Comparison of ENCODE assay signal across 14 cellular contexts in genomic region chr6:131937703-131938631, GRCh38. TPM values are rescaled to one million over a fixed set of nuclear protein-coding genes. Genes with fewer than 3 reads are reported as not detected.
DNase-seq lines count a peak whose midpoint lies in the region; ATAC-seq, FAIRE-seq and TF ChIP-seq lines count a peak whose summit lies in the region.
"Had no signal": no experiment of that assay in that cellular context is flagged by ENCODE, and none has a peak within 500 bp of the region (broad histone marks: within the 10 kb centered on the region; RNA-seq: fewer than 3 reads in every experiment).

No MANE protein-coding gene starts in this region.

- no peak overlapping the region for H3K4me3 ChIP-seq in epithelial cell of esophagus (ENCODE audit: low read length)
- H3K4me3 ChIP-seq: thoracic aorta had no signal

- CTCF ChIA-PET in activated CD8-positive, alpha-beta T cell treated with anti-CD3 and anti-CD28 coated beads, Interleukin-2, amount 10 ng/mL, durations not matched to agents 7 days and 5 days (lab: Charles Lee), result no interaction called here

- H3K27me3 Mint-ChIP-seq in osteocyte (ENCODE audit: unreplicated experiment), result no peaks in the 10 kb centered on the region
- H3K27me3 Mint-ChIP-seq in activated CD8-positive, alpha-beta T cell treated with anti-CD3 and anti-CD28 coated beads, Interleukin-2, amount 10 ng/mL, durations not matched to agents 7 days and 5 days (ENCODE audit: low read depth), result no peaks in the 10 kb centered on the region

- DNase-seq in EH (ENCODE audit: low read depth) (peak; percentile 93), NCI-H748 (lab: John Stamatoyannopoulos, UW; ENCODE audit: unreplicated experiment) (peak; percentile 84), epithelial cell of esophagus (ENCODE audit: low read depth) (peak; percentile 62), osteocyte (ENCODE audit: extremely low spot score, unreplicated experiment) (no peak), ureter (ENCODE audit: low spot score) (no peak), GM12892 (ENCODE audit: insufficient read length) (no peak)
- DNase-seq in activated CD8-positive, alpha-beta T cell treated with anti-CD3 and anti-CD28 coated beads, Interleukin-2, amount 10 ng/mL, durations not matched to agents 7 days and 5 days, result no peak
- no peak for DNase-seq in NK-92 treated with Interleukin-12 subunit alpha and Interleukin-12 subunit beta, amount 100 ng/mL, for 24 hours (lab: John Stamatoyannopoulos, UW)
- DNase-seq: activated naive CD8-positive, alpha-beta T cell treated with anti-CD3 and anti-CD28 coated beads, Interleukin-2, amount 10 ng/mL, durations not matched to agents 7 days and 5 days; Calu3; GOT3; stimulated activated CD4-positive, alpha-beta T cell treated with anti-CD3 and anti-CD28 coated beads, Interleukin-4, amount 100 ng/mL, for 4 hours had no signal

- H3K4me3 Mint-ChIP-seq in osteocyte (ENCODE audit: unreplicated experiment), result peak overlapping the region; percentile 22
- H3K4me3 Mint-ChIP-seq in activated CD8-positive, alpha-beta T cell treated with anti-CD3 and anti-CD28 coated beads, Interleukin-2, amount 10 ng/mL, durations not matched to agents 7 days and 5 days, result no peak overlapping the region
- H3K4me3 Mint-ChIP-seq: activated naive CD8-positive, alpha-beta T cell treated with anti-CD3 and anti-CD28 coated beads, Interleukin-2, amount 10 ng/mL, durations not matched to agents 7 days and 5 days had no signal

- H3K36me3 Mint-ChIP-seq in osteocyte (ENCODE audit: unreplicated experiment), result peaks cover 3% of the 10 kb centered on the region
- H3K36me3 Mint-ChIP-seq in activated CD8-positive, alpha-beta T cell treated with anti-CD3 and anti-CD28 coated beads, Interleukin-2, amount 10 ng/mL, durations not matched to agents 7 days and 5 days (ENCODE audit: low read depth), result no peaks in the 10 kb centered on the region
- H3K36me3 Mint-ChIP-seq: activated naive CD8-positive, alpha-beta T cell treated with anti-CD3 and anti-CD28 coated beads, Interleukin-2, amount 10 ng/mL, durations not matched to agents 7 days and 5 days had no signal

- peaks cover 27% of the 10 kb centered on the region for H3K4me1 Mint-ChIP-seq in osteocyte (ENCODE audit: unreplicated experiment)
- no peaks in the 10 kb centered on the region for H3K4me1 Mint-ChIP-seq in activated CD8-positive, alpha-beta T cell treated with anti-CD3 and anti-CD28 coated beads, Interleukin-2, amount 10 ng/mL, durations not matched to agents 7 days and 5 days (ENCODE audit: low read depth)
- H3K4me1 Mint-ChIP-seq: activated naive CD8-positive, alpha-beta T cell treated with anti-CD3 and anti-CD28 coated beads, Interleukin-2, amount 10 ng/mL, durations not matched to agents 7 days and 5 days had no signal

- TF ChIP-seq CTCF in epithelial cell of esophagus (IDR thresholded peaks at IDR 0.05; ENCODE audit: insufficient read depth, low read depth, low read length, missing control alignments), result no peak
- no peak for TF ChIP-seq CTCF in osteocyte (IDR thresholded peaks at IDR 0.05)

- no peak for ATAC-seq in activated CD8-positive, alpha-beta T cell treated with anti-CD3 and anti-CD28 coated beads, Interleukin-2, amount 10 ng/mL, durations not matched to agents 7 days and 5 days
- ATAC-seq: activated CD4-positive, CD25-positive, alpha-beta regulatory T cell treated with anti-CD3 and anti-CD28 coated beads, Interleukin-2, amount 50 U/mL, for 24 hours had no signal

- H3K9me3 Mint-ChIP-seq in osteocyte (ENCODE audit: unreplicated experiment), result no peaks in the 10 kb centered on the region
- no peaks in the 10 kb centered on the region for H3K9me3 Mint-ChIP-seq in activated CD8-positive, alpha-beta T cell treated with anti-CD3 and anti-CD28 coated beads, Interleukin-2, amount 10 ng/mL, durations not matched to agents 7 days and 5 days (ENCODE audit: insufficient read depth)
- H3K9me3 Mint-ChIP-seq: activated naive CD8-positive, alpha-beta T cell treated with anti-CD3 and anti-CD28 coated beads, Interleukin-2, amount 10 ng/mL, durations not matched to agents 7 days and 5 days had no signal

- no peak for FAIRE-seq in GM12892 (lab: Jason Lieb, UNC)

- POLR2A ChIA-PET in activated CD8-positive, alpha-beta T cell treated with anti-CD3 and anti-CD28 coated beads, Interleukin-2, amount 10 ng/mL, durations not matched to agents 7 days and 5 days (lab: Charles Lee), result no interaction called here

- peak overlapping the region; percentile 82 for H3K27ac Mint-ChIP-seq in osteocyte (ENCODE audit: unreplicated experiment)
- no peak overlapping the region for H3K27ac Mint-ChIP-seq in activated CD8-positive, alpha-beta T cell treated with anti-CD3 and anti-CD28 coated beads, Interleukin-2, amount 10 ng/mL, durations not matched to agents 7 days and 5 days
- H3K27ac Mint-ChIP-seq: activated naive CD8-positive, alpha-beta T cell treated with anti-CD3 and anti-CD28 coated beads, Interleukin-2, amount 10 ng/mL, durations not matched to agents 7 days and 5 days had no signal

- TF ChIP-seq POLR2A in GM12892 (IDR thresholded peaks at IDR 0.05; ENCODE audit: low read depth, low read length), result no peak

RNA-seq across cellular contexts. Expression of gene CCN2, which starts 13.2 kb away (rescaled TPM):
- total RNA-seq in osteocyte, result 635 and 878 TPM in 2 replicates
- not detected for total RNA-seq in activated CD8-positive, alpha-beta T cell treated with anti-CD3 and anti-CD28 coated beads, Interleukin-2, amount 10 ng/mL, durations not matched to agents 7 days and 5 days
- 70.9 TPM for total RNA-seq in ureter
- polyA plus RNA-seq in GM12892 (2012; ENCODE audit: missing spikeins), result not detected
- total RNA-seq: activated naive CD8-positive, alpha-beta T cell treated with anti-CD3 and anti-CD28 coated beads, Interleukin-2, amount 10 ng/mL, durations not matched to agents 7 days and 5 days had no signal

Comparison
In these comparisons a context has a peak if more than half of its experiments do, and no peak if none do; other contexts are left out.
1. DNase-seq: peak in EH (single experiment), NCI-H748 (single experiment) and epithelial cell of esophagus (single experiment); none in osteocyte (single experiment), activated CD8-positive, alpha-beta T cell treated with anti-CD3 and anti-CD28 coated beads, Interleukin-2, amount 10 ng/mL, durations not matched to agents 7 days and 5 days (single experiment), NK-92 treated with Interleukin-12 subunit alpha and Interleukin-12 subunit beta, amount 100 ng/mL, for 24 hours (single experiment), ureter (single experiment) and GM12892 (single experiment).
2. RNA of gene CCN2, which starts 13.2 kb away (total RNA-seq): 635 to 878 TPM in osteocyte and 70.9 TPM in ureter (single experiment); not detected in activated CD8-positive, alpha-beta T cell treated with anti-CD3 and anti-CD28 coated beads, Interleukin-2, amount 10 ng/mL, durations not matched to agents 7 days and 5 days; every median in the first group is over 10 times any median in the second.